In the genomic region with DNA sequence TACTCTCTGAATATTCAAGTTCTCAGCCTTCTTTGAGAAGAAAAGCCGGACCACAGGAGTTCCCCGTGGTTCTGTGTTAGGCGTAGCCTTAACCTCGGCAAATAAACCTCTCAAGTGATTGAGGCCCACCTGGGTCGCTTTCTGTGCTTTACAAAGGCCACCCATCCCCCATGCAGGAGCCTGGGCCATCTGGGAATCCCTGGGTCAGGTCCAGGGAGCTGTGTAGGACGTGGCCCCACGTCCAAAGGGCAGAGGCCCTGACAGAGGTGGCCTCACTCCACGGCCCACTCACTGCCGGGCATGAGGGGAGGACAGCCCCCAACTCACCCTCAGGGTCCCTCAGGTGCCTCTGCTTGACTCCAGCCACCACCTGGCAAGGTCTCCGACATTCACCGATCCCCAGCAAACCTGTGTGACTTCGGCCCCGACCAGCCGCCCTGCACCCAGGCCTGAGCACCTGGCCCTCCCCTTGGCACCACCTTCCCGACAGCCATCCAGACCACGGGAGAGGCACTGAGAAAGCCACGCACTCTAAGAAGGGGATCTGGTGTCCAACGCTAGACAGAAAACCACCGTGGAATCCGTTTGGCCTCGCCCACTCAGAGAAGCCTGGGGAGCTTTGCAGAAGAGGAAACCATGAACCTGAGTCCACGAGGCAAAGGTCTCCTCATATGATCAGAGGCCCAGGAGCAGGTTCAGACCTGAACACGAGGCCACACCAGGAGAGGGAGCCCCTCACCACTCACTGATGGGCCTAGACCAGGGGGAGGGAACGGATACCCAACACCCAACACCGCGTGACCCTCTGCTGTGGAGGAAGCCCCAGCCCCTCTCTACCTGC, we compare ENCODE assay signal across 11 cellular contexts. TPM values are rescaled to one million over a fixed set of nuclear protein-coding genes. Genes with fewer than 3 reads are reported as not detected.
A peak's percentile ranks its signal among the peaks of the same experiment; 100 is the strongest.
DNase-seq lines count a peak whose midpoint lies in the region; ATAC-seq and TF ChIP-seq lines count a peak whose summit lies in the region.
"Had no signal": no experiment of that assay in that cellular context is flagged by ENCODE, and none has a peak within 500 bp of the region (broad histone marks: within the 10 kb centered on the region; RNA-seq: fewer than 3 reads in every experiment).

No MANE protein-coding gene starts in this region.

- WGBS in thyroid gland, 2 donors: 81 to 84% methylated on average over 22 to 26 of the region's 26 CpGs

- H3K27me3 ChIP-seq in left ventricle myocardium inferior (ENCODE audit: low read depth) (no peaks in the 10 kb centered on the region), WERI-Rb-1 (ENCODE audit: insufficient read depth, low read depth, severe bottlenecking) (no peaks in the 10 kb centered on the region), thyroid gland (no peaks in the 10 kb centered on the region)
- H3K27me3 ChIP-seq: testis had no signal

- no peaks in the 10 kb centered on the region for H3K9me3 ChIP-seq in left ventricle myocardium inferior (replicated peaks)
- H3K9me3 ChIP-seq in WERI-Rb-1 (ENCODE audit: severe bottlenecking): no peaks in the 10 kb centered on the region
- no peaks in the 10 kb centered on the region for H3K9me3 ChIP-seq in thyroid gland
- H3K9me3 ChIP-seq: testis had no signal

- H3K4me1 ChIP-seq in left ventricle myocardium inferior (peaks cover 97% of the 10 kb centered on the region), thyroid gland (peaks cover 41 to 55% of the 10 kb centered on the region in 2 donors)

- peak overlapping the region; percentile 98 for H3K27ac ChIP-seq in left ventricle myocardium inferior (replicated peaks)
- peak overlapping the region; percentile 62 for H3K27ac ChIP-seq in WERI-Rb-1
- H3K27ac ChIP-seq in thyroid gland: peak overlapping the region in 2 of 3 donors; percentile 23 to 24
- H3K27ac ChIP-seq: KMS-11 had no signal

- DNase-seq in left ventricle myocardium inferior (no peak), Right ventricle myocardium superior (no peak), WERI-Rb-1 (peak; percentile 69), iPS-NIHi7 (ENCODE audit: extremely low spot score) (peak; percentile 45), thyroid gland (no peak)
- DNase-seq: stimulated activated CD4-positive, alpha-beta T cell treated with anti-CD3 and anti-CD28 coated beads, Interleukin-12 subunit alpha, Interleukin-12 subunit beta, amount 100 ng/mL, for 4 hours; testis had no signal

- TF ChIP-seq CTCF in left ventricle myocardium inferior (IDR thresholded peaks at IDR 0.05; ENCODE audit: borderline replicate concordance) (peak; percentile 9), WERI-Rb-1 (IDR thresholded peaks at IDR 0.05; ENCODE audit: low read depth, low read length) (peak; percentile 72), thyroid gland (IDR thresholded peaks at IDR 0.05) (no peak)

- H3K4me3 ChIP-seq in left ventricle myocardium inferior (peak overlapping the region; percentile 93), WERI-Rb-1 (ENCODE audit: low read depth, low read length) (no peak overlapping the region), thyroid gland (replicated peaks in 1 of 3) (no peak overlapping the region)
- H3K4me3 ChIP-seq: testis had no signal

- intact Hi-C loops in left ventricle myocardium inferior (cut with micrococcal nuclease) (no loop called here), Right ventricle myocardium superior (cut with DNase I) (no loop called here), thyroid gland (cut with DNase I) (no loop called here)

- TF ChIP-seq POLR2A in thyroid gland (IDR thresholded peaks at IDR 0.05): no peak

- H3K36me3 ChIP-seq in left ventricle myocardium inferior: no peaks in the 10 kb centered on the region
- peaks cover 32% of the 10 kb centered on the region for H3K36me3 ChIP-seq in WERI-Rb-1
- no peaks in the 10 kb centered on the region for H3K36me3 ChIP-seq in thyroid gland

- no peak for ATAC-seq in Right ventricle myocardium superior (ENCODE audit: poor library complexity)
- no peak for ATAC-seq in HG02885 (IDR thresholded peaks at IDR 0.05; ENCODE audit: poor library complexity, unreplicated experiment)
- no peak for ATAC-seq in HG03378 (IDR thresholded peaks at IDR 0.05; ENCODE audit: unreplicated experiment)
- no peak for ATAC-seq in HG02973 (IDR thresholded peaks at IDR 0.05; ENCODE audit: unreplicated experiment)

RNA-seq across cellular contexts. Expression of a gene that starts 4.5 kb away (rescaled TPM):
- total RNA-seq in left ventricle myocardium inferior (140 TPM), Right ventricle myocardium superior (172 TPM), thyroid gland (10 to 100 TPM; 26.1 to 41.6 (median 29.1) TPM)

Comparison
In these comparisons a context has a peak if more than half of its experiments do, and no peak if none do; other contexts are left out.
1. DNase-seq: peak in WERI-Rb-1 (single experiment) and iPS-NIHi7 (single experiment); none in left ventricle myocardium inferior (single experiment), Right ventricle myocardium superior (single experiment) and thyroid gland (0 of 2).
2. H3K27ac ChIP-seq: peak in every context shown above with its lines; median percentile 98 in left ventricle myocardium inferior; 62 in WERI-Rb-1; 24 in thyroid gland.
3. CTCF ChIP-seq: peak in left ventricle myocardium inferior (single experiment) and WERI-Rb-1 (single experiment); none in thyroid gland (0 of 6).